1 cellular context compared by ENCODE assay signal in genomic region chr14:54565236-54566151, GRCh38.
TF ChIP-seq lines count a peak whose summit lies in the region.

No MANE protein-coding gene starts in this region.

TF ChIP-seq in WTC11, 78 proteins besides CTCF, POLR2A, EP300 and RAD21 (continued from another document):
- TF ChIP-seq, protein P1, sequence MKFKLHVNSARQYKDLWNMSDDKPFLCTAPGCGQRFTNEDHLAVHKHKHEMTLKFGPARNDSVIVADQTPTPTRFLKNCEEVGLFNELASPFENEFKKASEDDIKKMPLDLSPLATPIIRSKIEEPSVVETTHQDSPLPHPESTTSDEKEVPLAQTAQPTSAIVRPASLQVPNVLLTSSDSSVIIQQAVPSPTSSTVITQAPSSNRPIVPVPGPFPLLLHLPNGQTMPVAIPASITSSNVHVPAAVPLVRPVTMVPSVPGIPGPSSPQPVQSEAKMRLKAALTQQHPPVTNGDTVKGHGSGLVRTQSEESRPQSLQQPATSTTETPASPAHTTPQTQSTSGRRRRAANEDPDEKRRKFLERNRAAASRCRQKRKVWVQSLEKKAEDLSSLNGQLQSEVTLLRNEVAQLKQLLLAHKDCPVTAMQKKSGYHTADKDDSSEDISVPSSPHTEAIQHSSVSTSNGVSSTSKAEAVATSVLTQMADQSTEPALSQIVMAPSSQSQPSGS (CRISPR knock-in tag; IDR thresholded peaks at IDR 0.05; ENCODE audit: borderline replicate concordance, low read depth), result no peak
- TF ChIP-seq KAT7 (CRISPR knock-in tag; IDR thresholded peaks at IDR 0.05; ENCODE audit: borderline replicate concordance), result no peak
- TF ChIP-seq SOX15 (CRISPR knock-in tag; IDR thresholded peaks at IDR 0.05), result no peak
- TF ChIP-seq, protein P2, sequence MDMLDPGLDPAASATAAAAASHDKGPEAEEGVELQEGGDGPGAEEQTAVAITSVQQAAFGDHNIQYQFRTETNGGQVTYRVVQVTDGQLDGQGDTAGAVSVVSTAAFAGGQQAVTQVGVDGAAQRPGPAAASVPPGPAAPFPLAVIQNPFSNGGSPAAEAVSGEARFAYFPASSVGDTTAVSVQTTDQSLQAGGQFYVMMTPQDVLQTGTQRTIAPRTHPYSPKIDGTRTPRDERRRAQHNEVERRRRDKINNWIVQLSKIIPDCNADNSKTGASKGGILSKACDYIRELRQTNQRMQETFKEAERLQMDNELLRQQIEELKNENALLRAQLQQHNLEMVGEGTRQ (CRISPR knock-in tag; IDR thresholded peaks at IDR 0.05), result no peak
- no peak for TF ChIP-seq CREM (CRISPR knock-in tag; IDR thresholded peaks at IDR 0.05)
- TF ChIP-seq TEAD4 (CRISPR knock-in tag; IDR thresholded peaks at IDR 0.05), result no peak
- no peak for TF ChIP-seq ZMAT4 (CRISPR knock-in tag; IDR thresholded peaks at IDR 0.05)
- no peak for TF ChIP-seq ZNF121 (CRISPR knock-in tag; IDR thresholded peaks at IDR 0.05)
- TF ChIP-seq, protein P3, sequence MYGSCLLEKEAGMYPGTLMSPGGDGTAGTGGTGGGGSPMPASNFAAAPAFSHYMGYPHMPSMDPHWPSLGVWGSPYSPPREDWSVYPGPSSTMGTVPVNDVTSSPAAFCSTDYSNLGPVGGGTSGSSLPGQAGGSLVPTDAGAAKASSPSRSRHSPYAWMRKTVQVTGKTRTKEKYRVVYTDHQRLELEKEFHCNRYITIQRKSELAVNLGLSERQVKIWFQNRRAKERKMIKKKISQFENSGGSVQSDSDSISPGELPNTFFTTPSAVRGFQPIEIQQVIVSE (CRISPR knock-in tag; IDR thresholded peaks at IDR 0.05; ENCODE audit: borderline replicate concordance), result no peak
- no peak for TF ChIP-seq EMX1 (CRISPR knock-in tag; IDR thresholded peaks at IDR 0.05)
- no peak for TF ChIP-seq HMGA2 (CRISPR knock-in tag; IDR thresholded peaks at IDR 0.05)
- TF ChIP-seq MXD4 (CRISPR knock-in tag; IDR thresholded peaks at IDR 0.05; ENCODE audit: borderline replicate concordance), result no peak
- no peak for TF ChIP-seq ESRRA (CRISPR knock-in tag; IDR thresholded peaks at IDR 0.05; ENCODE audit: borderline replicate concordance)
- TF ChIP-seq ELF4 (CRISPR knock-in tag; IDR thresholded peaks at IDR 0.05; ENCODE audit: low read depth), result no peak
- no peak for TF ChIP-seq TCF7 (CRISPR knock-in tag; IDR thresholded peaks at IDR 0.05; ENCODE audit: low read depth)
- TF ChIP-seq ZBTB21 (CRISPR knock-in tag; IDR thresholded peaks at IDR 0.05; ENCODE audit: borderline replicate concordance), result no peak
- TF ChIP-seq, protein P4, sequence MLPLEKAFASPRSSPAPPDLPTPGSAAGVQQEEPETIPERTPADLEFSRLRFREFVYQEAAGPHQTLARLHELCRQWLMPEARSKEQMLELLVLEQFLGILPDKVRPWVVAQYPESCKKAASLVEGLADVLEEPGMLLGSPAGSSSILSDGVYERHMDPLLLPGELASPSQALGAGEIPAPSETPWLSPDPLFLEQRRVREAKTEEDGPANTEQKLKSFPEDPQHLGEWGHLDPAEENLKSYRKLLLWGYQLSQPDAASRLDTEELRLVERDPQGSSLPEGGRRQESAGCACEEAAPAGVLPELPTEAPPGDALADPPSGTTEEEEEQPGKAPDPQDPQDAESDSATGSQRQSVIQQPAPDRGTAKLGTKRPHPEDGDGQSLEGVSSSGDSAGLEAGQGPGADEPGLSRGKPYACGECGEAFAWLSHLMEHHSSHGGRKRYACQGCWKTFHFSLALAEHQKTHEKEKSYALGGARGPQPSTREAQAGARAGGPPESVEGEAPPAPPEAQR (CRISPR knock-in tag; IDR thresholded peaks at IDR 0.05), result no peak
- peak; percentile 72; the same call in 1 of the 2 replicates for TF ChIP-seq TEAD1 (CRISPR knock-in tag; IDR thresholded peaks at IDR 0.05)
- no peak for TF ChIP-seq ZNF281 (CRISPR knock-in tag; IDR thresholded peaks at IDR 0.05)
- TF ChIP-seq, protein P5, sequence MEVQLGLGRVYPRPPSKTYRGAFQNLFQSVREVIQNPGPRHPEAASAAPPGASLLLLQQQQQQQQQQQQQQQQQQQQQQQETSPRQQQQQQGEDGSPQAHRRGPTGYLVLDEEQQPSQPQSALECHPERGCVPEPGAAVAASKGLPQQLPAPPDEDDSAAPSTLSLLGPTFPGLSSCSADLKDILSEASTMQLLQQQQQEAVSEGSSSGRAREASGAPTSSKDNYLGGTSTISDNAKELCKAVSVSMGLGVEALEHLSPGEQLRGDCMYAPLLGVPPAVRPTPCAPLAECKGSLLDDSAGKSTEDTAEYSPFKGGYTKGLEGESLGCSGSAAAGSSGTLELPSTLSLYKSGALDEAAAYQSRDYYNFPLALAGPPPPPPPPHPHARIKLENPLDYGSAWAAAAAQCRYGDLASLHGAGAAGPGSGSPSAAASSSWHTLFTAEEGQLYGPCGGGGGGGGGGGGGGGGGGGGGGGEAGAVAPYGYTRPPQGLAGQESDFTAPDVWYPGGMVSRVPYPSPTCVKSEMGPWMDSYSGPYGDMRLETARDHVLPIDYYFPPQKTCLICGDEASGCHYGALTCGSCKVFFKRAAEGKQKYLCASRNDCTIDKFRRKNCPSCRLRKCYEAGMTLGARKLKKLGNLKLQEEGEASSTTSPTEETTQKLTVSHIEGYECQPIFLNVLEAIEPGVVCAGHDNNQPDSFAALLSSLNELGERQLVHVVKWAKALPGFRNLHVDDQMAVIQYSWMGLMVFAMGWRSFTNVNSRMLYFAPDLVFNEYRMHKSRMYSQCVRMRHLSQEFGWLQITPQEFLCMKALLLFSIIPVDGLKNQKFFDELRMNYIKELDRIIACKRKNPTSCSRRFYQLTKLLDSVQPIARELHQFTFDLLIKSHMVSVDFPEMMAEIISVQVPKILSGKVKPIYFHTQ (CRISPR knock-in tag; IDR thresholded peaks at IDR 0.05), result no peak
- TF ChIP-seq NFE2L1 (CRISPR knock-in tag; IDR thresholded peaks at IDR 0.05), result no peak
- no peak for TF ChIP-seq ATF6 (CRISPR knock-in tag; IDR thresholded peaks at IDR 0.05)
- TF ChIP-seq, protein P6, sequence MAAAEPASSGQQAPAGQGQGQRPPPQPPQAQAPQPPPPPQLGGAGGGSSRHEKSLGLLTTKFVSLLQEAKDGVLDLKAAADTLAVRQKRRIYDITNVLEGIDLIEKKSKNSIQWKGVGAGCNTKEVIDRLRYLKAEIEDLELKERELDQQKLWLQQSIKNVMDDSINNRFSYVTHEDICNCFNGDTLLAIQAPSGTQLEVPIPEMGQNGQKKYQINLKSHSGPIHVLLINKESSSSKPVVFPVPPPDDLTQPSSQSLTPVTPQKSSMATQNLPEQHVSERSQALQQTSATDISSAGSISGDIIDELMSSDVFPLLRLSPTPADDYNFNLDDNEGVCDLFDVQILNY (CRISPR knock-in tag; IDR thresholded peaks at IDR 0.05), result 0 out of 2 replicates have a peak, but pooled peaks have one; percentile 18
- TF ChIP-seq SMAD3 (CRISPR knock-in tag; IDR thresholded peaks at IDR 0.05; ENCODE audit: borderline replicate concordance), result no peak
- no peak for TF ChIP-seq ZNF232 (CRISPR knock-in tag; IDR thresholded peaks at IDR 0.05)
- TF ChIP-seq, protein P7, sequence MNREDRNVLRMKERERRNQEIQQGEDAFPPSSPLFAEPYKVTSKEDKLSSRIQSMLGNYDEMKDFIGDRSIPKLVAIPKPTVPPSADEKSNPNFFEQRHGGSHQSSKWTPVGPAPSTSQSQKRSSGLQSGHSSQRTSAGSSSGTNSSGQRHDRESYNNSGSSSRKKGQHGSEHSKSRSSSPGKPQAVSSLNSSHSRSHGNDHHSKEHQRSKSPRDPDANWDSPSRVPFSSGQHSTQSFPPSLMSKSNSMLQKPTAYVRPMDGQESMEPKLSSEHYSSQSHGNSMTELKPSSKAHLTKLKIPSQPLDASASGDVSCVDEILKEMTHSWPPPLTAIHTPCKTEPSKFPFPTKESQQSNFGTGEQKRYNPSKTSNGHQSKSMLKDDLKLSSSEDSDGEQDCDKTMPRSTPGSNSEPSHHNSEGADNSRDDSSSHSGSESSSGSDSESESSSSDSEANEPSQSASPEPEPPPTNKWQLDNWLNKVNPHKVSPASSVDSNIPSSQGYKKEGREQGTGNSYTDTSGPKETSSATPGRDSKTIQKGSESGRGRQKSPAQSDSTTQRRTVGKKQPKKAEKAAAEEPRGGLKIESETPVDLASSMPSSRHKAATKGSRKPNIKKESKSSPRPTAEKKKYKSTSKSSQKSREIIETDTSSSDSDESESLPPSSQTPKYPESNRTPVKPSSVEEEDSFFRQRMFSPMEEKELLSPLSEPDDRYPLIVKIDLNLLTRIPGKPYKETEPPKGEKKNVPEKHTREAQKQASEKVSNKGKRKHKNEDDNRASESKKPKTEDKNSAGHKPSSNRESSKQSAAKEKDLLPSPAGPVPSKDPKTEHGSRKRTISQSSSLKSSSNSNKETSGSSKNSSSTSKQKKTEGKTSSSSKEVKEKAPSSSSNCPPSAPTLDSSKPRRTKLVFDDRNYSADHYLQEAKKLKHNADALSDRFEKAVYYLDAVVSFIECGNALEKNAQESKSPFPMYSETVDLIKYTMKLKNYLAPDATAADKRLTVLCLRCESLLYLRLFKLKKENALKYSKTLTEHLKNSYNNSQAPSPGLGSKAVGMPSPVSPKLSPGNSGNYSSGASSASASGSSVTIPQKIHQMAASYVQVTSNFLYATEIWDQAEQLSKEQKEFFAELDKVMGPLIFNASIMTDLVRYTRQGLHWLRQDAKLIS (CRISPR knock-in tag; IDR thresholded peaks at IDR 0.05; ENCODE audit: borderline replicate concordance), result no peak
- peak; percentile 48; the same call in 1 of the 2 replicates for TF ChIP-seq FOXP1 (CRISPR knock-in tag; IDR thresholded peaks at IDR 0.05; ENCODE audit: borderline replicate concordance)
- no peak for TF ChIP-seq ZNF425 (CRISPR knock-in tag; conservative IDR thresholded peaks at IDR 0.05)
